In genomic region chr9:135941288-135941995, GRCh38 we compare ENCODE assay signal across 18 cellular contexts.
"Had no signal": no experiment of that assay in that cellular context is flagged by ENCODE, and none has a peak within 500 bp of the region (broad histone marks: within the 10 kb centered on the region; RNA-seq: fewer than 3 reads in every experiment).

No MANE protein-coding gene starts in this region.

- H3K27ac ChIP-seq: brain microvascular endothelial cell, colonic mucosa, neutrophil, SJSA1, thoracic aorta, WERI-Rb-1 had no signal

- H3K4me1 ChIP-seq: colonic mucosa, SJSA1 had no signal

- H3K27me3 ChIP-seq: brain microvascular endothelial cell, colonic mucosa, neutrophil, SJSA1 had no signal

- ATAC-seq: activated CD8-positive, alpha-beta T cell treated with anti-CD3 and anti-CD28 coated beads, Interleukin-2, amount 10 ng/mL, durations not matched to agents 7 days and 5 days; natural killer cell had no signal

- H3K4me3 ChIP-seq: colonic mucosa, SJSA1, thoracic aorta had no signal

- H3K9me3 ChIP-seq: colonic mucosa, neutrophil, SJSA1, thoracic aorta had no signal

- DNase-seq: activated CD4-positive, alpha-beta T cell treated with anti-CD3 and anti-CD28 coated beads, Interleukin-2, amount 50 U/mL, for 1 hour; activated CD4-positive, CD25-positive, alpha-beta regulatory T cell treated with anti-CD3 and anti-CD28 coated beads, Interleukin-2, amount 50 U/mL, for 72 hours; activated CD8-positive, alpha-beta T cell treated with anti-CD3 and anti-CD28 coated beads, Interleukin-2, amount 10 ng/mL, durations not matched to agents 7 days and 5 days; activated gamma-delta T cell; activated naive CD4-positive, alpha-beta T cell treated with anti-CD3 and anti-CD28 coated beads, Interleukin-2, amount 50 U/mL, for 16 hours; anterior cingulate cortex; brain microvascular endothelial cell; colonic mucosa; hippocampal formation; midbrain; natural killer cell; stimulated activated CD4-positive, alpha-beta T cell treated with anti-CD3 and anti-CD28 coated beads, Interleukin-4, amount 100 ng/mL, for 1 hour; stimulated activated naive CD4-positive, alpha-beta T cell; T-helper 1 cell; WERI-Rb-1 had no signal
